Comparison of ENCODE assay signal across 14 cellular contexts in genomic region chr7:82567356-82567755, GRCh38.
"Had no signal": no experiment of that assay in that cellular context is flagged by ENCODE, and none has a peak within 500 bp of the region (broad histone marks: within the 10 kb centered on the region; RNA-seq: fewer than 3 reads in every experiment).

No MANE protein-coding gene starts in this region.

- H3K4me1 ChIP-seq: transverse colon, vagina had no signal

- H3K4me3 ChIP-seq: heart right ventricle, left lung, right atrium auricular region, suprapubic skin, transverse colon, vagina had no signal

- H3K27me3 ChIP-seq: heart right ventricle, left lung, right atrium auricular region, suprapubic skin, transverse colon, vagina had no signal

- ATAC-seq: activated CD8-positive, alpha-beta memory T cell treated with anti-CD3 and anti-CD28 coated beads, Interleukin-2, amount 10 ng/mL, durations not matched to agents 7 days and 5 days; esophagus mucosa; stimulated activated naive CD8-positive, alpha-beta T cell treated with anti-CD3 and anti-CD28 coated beads, Interleukin-15, amount 100 ng/mL, for 72 hours had no signal

- H3K27ac ChIP-seq: heart right ventricle, left lung, right atrium auricular region, suprapubic skin, transverse colon, vagina had no signal

- H3K36me3 ChIP-seq: heart right ventricle, left lung, right atrium auricular region, suprapubic skin, transverse colon, vagina had no signal

- H3K9me3 ChIP-seq: heart right ventricle, left lung, right atrium auricular region, suprapubic skin, transverse colon, vagina had no signal

- DNase-seq: activated B cell treated with CpG ODN at 0.5 μM for 24 hours; activated CD4-positive, alpha-beta memory T cell treated with anti-CD3 and anti-CD28 coated beads for 36 hours; activated CD4-positive, alpha-beta T cell treated with anti-CD3 and anti-CD28 coated beads for 4 hours; activated CD8-positive, alpha-beta memory T cell treated with anti-CD3 and anti-CD28 coated beads, Interleukin-2, amount 10 ng/mL, durations not matched to agents 7 days and 5 days; cerebellar nuclear complex; effector CD8-positive, alpha-beta T cell; left lung; stimulated activated naive CD8-positive, alpha-beta T cell treated with anti-CD3 and anti-CD28 coated beads, Interleukin-15, amount 100 ng/mL, for 72 hours; transverse colon had no signal
